ENCODE assay signal across 15 cellular contexts in the genomic region with DNA sequence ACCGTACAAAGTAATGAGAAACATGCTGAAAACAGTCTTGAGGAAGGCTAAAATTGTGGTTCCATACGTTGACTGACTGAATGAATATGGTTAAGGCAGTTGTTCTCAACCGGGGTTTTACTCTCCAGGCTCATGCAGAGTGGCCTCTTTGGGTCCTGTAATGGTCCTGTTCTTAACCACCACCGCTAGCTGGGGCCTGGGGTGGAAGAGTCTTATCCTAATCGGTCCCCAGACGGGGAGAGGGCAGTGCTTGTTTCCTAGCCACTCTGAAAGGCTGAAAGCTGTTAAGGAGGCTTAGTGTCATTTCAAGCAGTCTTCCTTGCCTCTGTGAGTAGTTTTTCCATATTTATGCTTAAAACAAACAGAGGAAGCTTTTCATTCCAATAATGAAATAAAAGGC. TPM values are rescaled to one million over a fixed set of nuclear protein-coding genes. Genes with fewer than 3 reads are reported as not detected.
DNase-seq lines count a peak whose midpoint lies in the region; ATAC-seq and TF ChIP-seq lines count a peak whose summit lies in the region.
"Had no signal": no experiment of that assay in that cellular context is flagged by ENCODE, and none has a peak within 500 bp of the region (broad histone marks: within the 10 kb centered on the region; RNA-seq: fewer than 3 reads in every experiment).

No MANE protein-coding gene starts in this region.

- H3K27me3 ChIP-seq in thymus (ENCODE audit: control insufficient read depth, insufficient read depth) (no peaks in the 10 kb centered on the region), left lung (no peaks in the 10 kb centered on the region)

- H3K36me3 ChIP-seq in thymus (ENCODE audit: control insufficient read depth, insufficient read depth) (peaks cover 7% of the 10 kb centered on the region), left lung (peaks cover 0 to 15% of the 10 kb centered on the region in 2 donors)

- no peak for DNase-seq in activated naive CD4-positive, alpha-beta T cell treated with anti-CD3 and anti-CD28 coated beads, Interleukin-2, amount 10 ng/mL, durations not matched to agents 7 days and 5 days
- DNase-seq in activated naive CD4-positive, alpha-beta T cell treated with anti-CD3 and anti-CD28 coated beads, Interleukin-2, amount 50 U/mL, for 72 hours (ENCODE audit: low spot score in 2 of 2): no peak
- DNase-seq in activated CD4-positive, alpha-beta memory T cell treated with anti-CD3 and anti-CD28 coated beads for 36 hours: no peak
- peak; percentile 9 for DNase-seq in foreskin melanocyte
- DNase-seq in left lung: no peak
- no peak for DNase-seq in activated naive CD4-positive, alpha-beta T cell treated with Interleukin-2 at 50 U/mL for 16 hours
- DNase-seq: caudate nucleus; DMS53; NCI-H187; stimulated activated CD4-positive, alpha-beta T cell treated with anti-CD3 and anti-CD28 coated beads, Interleukin-15, amount 100 ng/mL, for 24 hours had no signal

- intact Hi-C loops in activated CD4-positive, alpha-beta memory T cell treated with anti-CD3 and anti-CD28 coated beads for 36 hours (cut with micrococcal nuclease): loop anchor here (5.0 kb wide), 1 partner anchor 67 kb away; a partner anchor contains a TSS
- intact Hi-C loops in left lung (cut with DNase I): no loop called here

- 93% methylated on average over 6 of the region's 6 CpGs for WGBS in thymus

- no peak for ATAC-seq in activated naive CD4-positive, alpha-beta T cell treated with anti-CD3 and anti-CD28 coated beads, Interleukin-2, amount 50 U/mL, for 72 hours
- ATAC-seq in GM19351 (IDR thresholded peaks at IDR 0.05; ENCODE audit: unreplicated experiment): no peak
- ATAC-seq in left lung: no peak
- ATAC-seq: esophagus mucosa had no signal

- CTCF ChIA-PET in activated naive CD4-positive, alpha-beta T cell treated with anti-CD3 and anti-CD28 coated beads, Interleukin-2, amount 10 ng/mL, durations not matched to agents 7 days and 5 days (lab: Charles Lee): interaction anchor here (0.8 to 1.5 kb wide), 3 partner anchors 13 to 68 kb away, joined by 3 to 5 read pairs (median 3); no protein-coding TSS in a partner anchor
- CTCF ChIA-PET in activated CD4-positive, alpha-beta memory T cell treated with anti-CD3 and anti-CD28 coated beads for 36 hours (lab: Charles Lee): interaction anchor here (0.7 kb wide), 1 partner anchor 46 kb away, joined by 3 read pairs; no protein-coding TSS in a partner anchor

- H3K9me3 Mint-ChIP-seq in activated naive CD4-positive, alpha-beta T cell treated with anti-CD3 and anti-CD28 coated beads, Interleukin-2, amount 10 ng/mL, durations not matched to agents 7 days and 5 days: no peaks in the 10 kb centered on the region
- no peaks in the 10 kb centered on the region for H3K9me3 Mint-ChIP-seq in activated naive CD4-positive, alpha-beta T cell treated with anti-CD3 and anti-CD28 coated beads, Interleukin-2, amount 50 U/mL, for 72 hours
- H3K9me3 Mint-ChIP-seq in activated CD4-positive, alpha-beta memory T cell treated with anti-CD3 and anti-CD28 coated beads for 36 hours: no peaks in the 10 kb centered on the region
- H3K9me3 Mint-ChIP-seq: IgD-negative memory B cell had no signal

- H3K4me3 Mint-ChIP-seq in activated naive CD4-positive, alpha-beta T cell treated with anti-CD3 and anti-CD28 coated beads, Interleukin-2, amount 10 ng/mL, durations not matched to agents 7 days and 5 days: no peak overlapping the region
- no peak overlapping the region for H3K4me3 Mint-ChIP-seq in activated CD4-positive, alpha-beta memory T cell treated with anti-CD3 and anti-CD28 coated beads for 36 hours

- H3K36me3 Mint-ChIP-seq in activated naive CD4-positive, alpha-beta T cell treated with anti-CD3 and anti-CD28 coated beads, Interleukin-2, amount 10 ng/mL, durations not matched to agents 7 days and 5 days: peaks cover 6% of the 10 kb centered on the region
- H3K36me3 Mint-ChIP-seq in activated naive CD4-positive, alpha-beta T cell treated with anti-CD3 and anti-CD28 coated beads, Interleukin-2, amount 50 U/mL, for 72 hours: peaks cover 0 to 5% of the 10 kb centered on the region in 2 donors
- peaks cover 2% of the 10 kb centered on the region for H3K36me3 Mint-ChIP-seq in activated CD4-positive, alpha-beta memory T cell treated with anti-CD3 and anti-CD28 coated beads for 36 hours
- H3K36me3 Mint-ChIP-seq: IgD-negative memory B cell had no signal

- peaks cover 23% of the 10 kb centered on the region for H3K4me1 Mint-ChIP-seq in activated naive CD4-positive, alpha-beta T cell treated with anti-CD3 and anti-CD28 coated beads, Interleukin-2, amount 10 ng/mL, durations not matched to agents 7 days and 5 days
- H3K4me1 Mint-ChIP-seq in activated CD4-positive, alpha-beta memory T cell treated with anti-CD3 and anti-CD28 coated beads for 36 hours (ENCODE audit: low read depth): peaks cover 29% of the 10 kb centered on the region

- H3K4me1 ChIP-seq in thymus (ENCODE audit: control insufficient read depth, insufficient read depth, low read length) (peaks cover 12% of the 10 kb centered on the region), left lung (peaks cover 0 to 5% of the 10 kb centered on the region in 2 donors)

- H3K27ac Mint-ChIP-seq in activated naive CD4-positive, alpha-beta T cell treated with anti-CD3 and anti-CD28 coated beads, Interleukin-2, amount 10 ng/mL, durations not matched to agents 7 days and 5 days: peak overlapping the region; percentile 6
- H3K27ac Mint-ChIP-seq in activated naive CD4-positive, alpha-beta T cell treated with anti-CD3 and anti-CD28 coated beads, Interleukin-2, amount 50 U/mL, for 72 hours: peak overlapping the region in 1 of 2 donors; percentile 72
- H3K27ac Mint-ChIP-seq in activated CD4-positive, alpha-beta memory T cell treated with anti-CD3 and anti-CD28 coated beads for 36 hours: peak overlapping the region; percentile 72

- TF ChIP-seq CTCF in left lung (IDR thresholded peaks at IDR 0.05): no peak

- peaks cover 11% of the 10 kb centered on the region for H3K27me3 Mint-ChIP-seq in activated naive CD4-positive, alpha-beta T cell treated with anti-CD3 and anti-CD28 coated beads, Interleukin-2, amount 10 ng/mL, durations not matched to agents 7 days and 5 days
- no peaks in the 10 kb centered on the region for H3K27me3 Mint-ChIP-seq in activated CD4-positive, alpha-beta memory T cell treated with anti-CD3 and anti-CD28 coated beads for 36 hours
- H3K27me3 Mint-ChIP-seq: IgD-negative memory B cell had no signal

- H3K27ac ChIP-seq in thymus (ENCODE audit: low read depth): peak overlapping the region; percentile 42
- H3K27ac ChIP-seq in left lung: no peak overlapping the region
- H3K27ac ChIP-seq: VCaP had no signal

- POLR2A ChIA-PET in activated CD4-positive, alpha-beta memory T cell treated with anti-CD3 and anti-CD28 coated beads for 36 hours (lab: Charles Lee): interaction anchor here (0.7 to 1.4 kb wide), 2 partner anchors 18 to 32 kb away, joined by 5 to 8 read pairs; a partner anchor contains a TSS

- H3K4me3 ChIP-seq in thymus (ENCODE audit: low read length): no peak overlapping the region
- no peak overlapping the region for H3K4me3 ChIP-seq in left lung

- H3K9me3 ChIP-seq in thymus (ENCODE audit: control insufficient read depth) (no peaks in the 10 kb centered on the region), left lung (no peaks in the 10 kb centered on the region)

RNA-seq across cellular contexts. Expression of a gene that starts 32.0 kb away (rescaled TPM):
- total RNA-seq in activated naive CD4-positive, alpha-beta T cell treated with anti-CD3 and anti-CD28 coated beads, Interleukin-2, amount 50 U/mL, for 72 hours: 10 to 100 TPM; 84.6 to 87.9 TPM
- 100 to 1,000 TPM; 105 to 111 TPM for total RNA-seq in activated CD4-positive, alpha-beta memory T cell treated with anti-CD3 and anti-CD28 coated beads for 36 hours
- 64.5 TPM for polyA plus RNA-seq in thymus
- 100 to 1,000 TPM; 115 to 163 TPM for total RNA-seq in left lung
